ENCODE assay signal across 10 cellular contexts in the genomic region with DNA sequence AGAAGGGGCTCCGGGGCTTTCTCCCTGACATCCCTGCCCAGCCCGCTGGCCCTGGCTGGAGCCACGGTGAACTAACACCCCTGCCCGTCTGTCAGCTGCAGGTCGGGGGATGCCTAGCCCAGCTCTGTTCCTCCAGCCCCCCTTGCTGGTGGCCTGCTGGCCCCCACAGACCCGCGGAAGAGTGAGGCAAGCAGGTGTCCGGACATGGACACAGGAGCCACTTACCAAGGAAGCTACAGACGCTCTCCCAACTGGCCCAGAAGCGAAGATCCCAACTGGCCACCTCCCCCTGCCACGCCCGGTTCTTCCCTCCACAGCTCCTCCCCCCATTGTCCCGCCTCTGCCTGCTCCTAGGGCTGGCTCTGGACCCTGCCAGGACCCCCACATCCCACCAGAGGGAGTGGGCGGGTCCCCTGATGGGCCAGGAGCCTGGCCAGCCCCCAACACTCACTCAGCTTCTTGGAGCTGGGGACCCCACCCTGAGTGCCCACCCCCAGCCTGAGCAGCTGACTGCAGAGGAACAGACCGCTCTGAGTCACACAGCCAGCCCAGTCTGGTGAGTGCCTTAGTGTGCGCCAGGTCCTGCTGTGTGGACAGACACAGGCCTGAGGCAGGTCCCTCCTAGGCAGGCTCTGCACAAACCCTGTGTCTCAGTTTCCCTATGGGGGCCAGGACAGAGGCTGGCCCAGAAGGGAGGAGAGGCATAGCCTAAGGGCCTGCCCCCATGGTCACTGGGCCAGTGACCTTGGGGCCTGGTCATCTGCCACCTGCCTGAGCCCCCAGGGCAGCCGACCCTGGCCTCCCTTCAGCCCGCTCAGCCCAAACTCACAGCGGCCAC. TPM values are rescaled to one million over a fixed set of nuclear protein-coding genes. Genes with fewer than 3 reads are reported as not detected.
A peak's percentile ranks its signal among the peaks of the same experiment; 100 is the strongest.
DNase-seq lines count a peak whose midpoint lies in the region; ATAC-seq and TF ChIP-seq lines count a peak whose summit lies in the region.
"Had no signal": no experiment of that assay in that cellular context is flagged by ENCODE, and none has a peak within 500 bp of the region (broad histone marks: within the 10 kb centered on the region; RNA-seq: fewer than 3 reads in every experiment).

No MANE protein-coding gene starts in this region.

- H3K4me3 ChIP-seq in RWPE2 (ENCODE audit: severe bottlenecking) = peak overlapping the region; percentile 75

- H3K27me3 ChIP-seq in RWPE2 (ENCODE audit: insufficient read depth, poor library complexity, severe bottlenecking) = no peaks in the 10 kb centered on the region

- DNase-seq in Calu3 (peak; percentile 77), RWPE2 (ENCODE audit: low spot score) (peak; percentile 98), fibroblast of peridontal ligament (ENCODE audit: extremely low read depth) (peak; percentile 54), posterior vena cava (ENCODE audit: low spot score) (peak; percentile 97), DMS153 (lab: John Stamatoyannopoulos, UW) (no peak)
- DNase-seq in T-helper 2 cell treated with Interferon-gamma antibody and Interleukin-4, amounts not matched to agents 5 μg/mL and 100 μg/mL, for 36 hours (ENCODE audit: low spot score) = no peak
- DNase-seq: stimulated activated CD4-positive, alpha-beta T cell treated with anti-CD3 and anti-CD28 coated beads, Interleukin-1b, Interleukin-23, amount 100 ng/mL, for 48 hours; T-helper 2 cell had no signal

- intact Hi-C loops in Calu3 (cut with micrococcal nuclease; ENCODE audit: unreplicated experiment) (loop anchor here (5.0 to 10.0 kb wide), 3 partner anchors 38 to 76 kb away; a partner anchor contains a TSS), posterior vena cava (cut with DNase I) (loop anchor here in 1 of 2 donors (1.0 kb wide), 1 partner anchor 54 kb away; no protein-coding TSS in a partner anchor)

- peaks cover 38% of the 10 kb centered on the region for H3K4me1 ChIP-seq in RWPE2 (ENCODE audit: insufficient read depth, poor library complexity, severe bottlenecking)

- H3K9me3 ChIP-seq in RWPE2 (ENCODE audit: severe bottlenecking) = no peaks in the 10 kb centered on the region

- peak overlapping the region; percentile 99 for H3K27ac ChIP-seq in RWPE2 (ENCODE audit: poor library complexity, severe bottlenecking)

- H3K4me3 Mint-ChIP-seq in Calu3 (ENCODE audit: low read depth, unreplicated experiment) = peak overlapping the region; percentile 77
- no peak overlapping the region for H3K4me3 Mint-ChIP-seq in T-helper 2 cell treated with Interferon-gamma antibody and Interleukin-4, amounts not matched to agents 5 μg/mL and 100 μg/mL, for 36 hours

- H3K27ac Mint-ChIP-seq in Calu3 (ENCODE audit: unreplicated experiment) = peak overlapping the region; percentile 81
- no peak overlapping the region for H3K27ac Mint-ChIP-seq in T-helper 2 cell treated with Interferon-gamma antibody and Interleukin-4, amounts not matched to agents 5 μg/mL and 100 μg/mL, for 36 hours

- H3K27me3 Mint-ChIP-seq in Calu3 (ENCODE audit: unreplicated experiment) = no peaks in the 10 kb centered on the region
- H3K27me3 Mint-ChIP-seq in T-helper 2 cell treated with Interferon-gamma antibody and Interleukin-4, amounts not matched to agents 5 μg/mL and 100 μg/mL, for 36 hours (ENCODE audit: low read depth) = peaks cover 7% of the 10 kb centered on the region

- peaks cover 5% of the 10 kb centered on the region; the same call in 1 of the 2 replicates for H3K36me3 ChIP-seq in RWPE2 (ENCODE audit: low read depth)

- CTCF ChIA-PET in Calu3 (lab: Charles Lee) = interaction anchor here (1.1 kb wide), 1 partner anchor 96 kb away, joined by 3 read pairs; no protein-coding TSS in a partner anchor

- H3K4me1 Mint-ChIP-seq in Calu3 (ENCODE audit: low read depth, unreplicated experiment) = peaks cover 29% of the 10 kb centered on the region
- no peaks in the 10 kb centered on the region for H3K4me1 Mint-ChIP-seq in T-helper 2 cell treated with Interferon-gamma antibody and Interleukin-4, amounts not matched to agents 5 μg/mL and 100 μg/mL, for 36 hours (ENCODE audit: low read depth)

- H3K9me3 Mint-ChIP-seq in Calu3 (ENCODE audit: low read depth, unreplicated experiment) = no peaks in the 10 kb centered on the region
- no peaks in the 10 kb centered on the region for H3K9me3 Mint-ChIP-seq in T-helper 2 cell treated with Interferon-gamma antibody and Interleukin-4, amounts not matched to agents 5 μg/mL and 100 μg/mL, for 36 hours

- ATAC-seq in RWPE2 (ENCODE audit: low read depth) (peak; percentile 35), GM18498 (IDR thresholded peaks at IDR 0.05; ENCODE audit: unreplicated experiment) (no peak), HG02798 (IDR thresholded peaks at IDR 0.05; ENCODE audit: poor library complexity, unreplicated experiment) (no peak)

- BruUV-seq in Calu3 (replicated peaks; lab: Mats Ljungman, UMichigan) = no TSS peak

- H3K36me3 Mint-ChIP-seq in Calu3 (ENCODE audit: insufficient read depth, unreplicated experiment) = peaks cover 83% of the 10 kb centered on the region
- H3K36me3 Mint-ChIP-seq in T-helper 2 cell treated with Interferon-gamma antibody and Interleukin-4, amounts not matched to agents 5 μg/mL and 100 μg/mL, for 36 hours (ENCODE audit: low read depth) = no peaks in the 10 kb centered on the region

- TF ChIP-seq CTCF in Calu3 (IDR thresholded peaks at IDR 0.05; ENCODE audit: unreplicated experiment) = no peak
- TF ChIP-seq CTCF in RWPE2 (IDR thresholded peaks at IDR 0.05; ENCODE audit: poor library complexity, severe bottlenecking) = no peak

RNA-seq across cellular contexts. Expression of a gene that starts 7.7 kb away (rescaled TPM):
- total RNA-seq in Calu3 (2022) (42.0 and 56.5 TPM in 2 replicates), posterior vena cava (100 to 1,000 TPM; 242 to 274 TPM)

RNA-seq across cellular contexts. Expression of a gene that starts 15.1 kb away (rescaled TPM):
- total RNA-seq in Calu3 (2022) (12.8 and 13.8 TPM in 2 replicates), posterior vena cava (1 to 10 TPM; 4.7 to 5.6 TPM)

RNA-seq across cellular contexts. Expression of a gene that starts 45.8 kb away (rescaled TPM):
- 0.09 and 0.12 TPM in 2 replicates for total RNA-seq in Calu3 (2022)
- total RNA-seq in posterior vena cava = under 1 TPM in 1 of 2 donors, not detected in 1; 0.24 TPM

RNA-seq across cellular contexts. Expression of a gene that starts 50.4 kb away (rescaled TPM):
- total RNA-seq in Calu3 (2022) = 28.9 and 32.4 TPM in 2 replicates
- 1 to 10 TPM; 4.3 to 4.8 TPM for total RNA-seq in posterior vena cava

Comparison
In these comparisons a context has a peak if more than half of its experiments do, and no peak if none do; other contexts are left out.
1. DNase-seq: peak in Calu3 (single experiment), RWPE2 (single experiment), fibroblast of peridontal ligament (single experiment) and posterior vena cava (single experiment); none in DMS153 (single experiment) and T-helper 2 cell treated with Interferon-gamma antibody and Interleukin-4, amounts not matched to agents 5 μg/mL and 100 μg/mL, for 36 hours (single experiment).